18 cellular contexts compared by ENCODE assay signal in genomic region chr9:16001856-16002255, GRCh38.
"Had no signal": no experiment of that assay in that cellular context is flagged by ENCODE, and none has a peak within 500 bp of the region (broad histone marks: within the 10 kb centered on the region; RNA-seq: fewer than 3 reads in every experiment).

No MANE protein-coding gene starts in this region.

- ATAC-seq: activated naive CD8-positive, alpha-beta T cell treated with anti-CD3 and anti-CD28 coated beads, Interleukin-2, amount 50 U/mL, for 24 hours; activated T-cell treated with anti-CD3 and anti-CD28 coated beads, Interleukin-2, amount 50 U/mL, for 72 hours; heart right ventricle; left ventricle myocardium superior; psoas muscle had no signal

- H3K4me1 ChIP-seq: psoas muscle, sigmoid colon had no signal

- H3K4me3 ChIP-seq: heart right ventricle, psoas muscle, sigmoid colon had no signal

- H3K27me3 ChIP-seq: heart right ventricle, sigmoid colon had no signal

- H3K36me3 ChIP-seq: heart right ventricle, sigmoid colon had no signal

- DNase-seq: activated CD4-positive, alpha-beta T cell treated with anti-CD3 and anti-CD28 coated beads for 1 hour; activated CD4-positive, alpha-beta T cell treated with anti-CD3 and anti-CD28 coated beads, Interleukin-2, amount 50 U/mL, for 48 hours; activated CD8-positive, alpha-beta memory T cell treated with anti-CD3 and anti-CD28 coated beads, Interleukin-2, amount 50 U/mL, for 4 hours; activated naive CD4-positive, alpha-beta T cell; activated naive CD8-positive, alpha-beta T cell treated with anti-CD3 and anti-CD28 coated beads, Interleukin-2, amount 50 U/mL, for 24 hours; activated T-cell treated with anti-CD3 and anti-CD28 coated beads, Interleukin-2, amount 50 U/mL, for 72 hours; endodermal cell; erythroblast; heart right ventricle; kidney; left ventricle myocardium superior; mesenchymal stem cell; psoas muscle; sigmoid colon; stimulated activated CD4-positive, alpha-beta T cell treated with anti-CD3 and anti-CD28 coated beads, Interleukin-12 subunit alpha, Interleukin-12 subunit beta, amount 100 ng/mL, for 4 hours; stimulated activated CD4-positive, alpha-beta T cell treated with anti-CD3 and anti-CD28 coated beads, Interleukin-2, amount 100 ng/mL, for 48 hours; stimulated activated naive CD4-positive, alpha-beta T cell treated with Interleukin-2 at 50 U/mL for 16 hours; trophoblast cell had no signal

- H3K27ac ChIP-seq: heart right ventricle, psoas muscle, sigmoid colon had no signal
